1 cellular context compared by ENCODE assay signal in the genomic region with DNA sequence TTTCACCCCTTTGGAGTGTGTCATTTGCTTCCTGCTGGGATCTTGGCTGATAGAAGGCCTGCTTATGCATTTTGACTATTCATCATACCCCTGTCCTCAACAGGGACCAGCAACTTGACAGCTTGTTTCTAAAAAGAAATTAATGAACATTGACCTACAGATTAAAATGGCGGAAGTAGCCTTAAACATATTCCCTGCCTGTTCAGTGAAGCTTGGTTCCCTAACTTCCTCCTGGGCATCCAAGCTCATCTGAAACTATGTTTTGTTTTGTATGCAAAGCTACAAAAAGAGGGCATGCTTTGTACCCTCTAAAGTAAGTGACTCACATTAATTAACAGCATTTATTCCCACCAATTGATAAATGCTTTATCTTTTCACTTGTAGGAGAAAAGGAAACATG.
TF ChIP-seq lines count a peak whose summit lies in the region.

No MANE protein-coding gene starts in this region.

TF ChIP-seq in GM23338, 12 proteins besides CTCF, POLR2A, EP300 and RAD21 (continued from another document):
- TF ChIP-seq, protein P1, sequence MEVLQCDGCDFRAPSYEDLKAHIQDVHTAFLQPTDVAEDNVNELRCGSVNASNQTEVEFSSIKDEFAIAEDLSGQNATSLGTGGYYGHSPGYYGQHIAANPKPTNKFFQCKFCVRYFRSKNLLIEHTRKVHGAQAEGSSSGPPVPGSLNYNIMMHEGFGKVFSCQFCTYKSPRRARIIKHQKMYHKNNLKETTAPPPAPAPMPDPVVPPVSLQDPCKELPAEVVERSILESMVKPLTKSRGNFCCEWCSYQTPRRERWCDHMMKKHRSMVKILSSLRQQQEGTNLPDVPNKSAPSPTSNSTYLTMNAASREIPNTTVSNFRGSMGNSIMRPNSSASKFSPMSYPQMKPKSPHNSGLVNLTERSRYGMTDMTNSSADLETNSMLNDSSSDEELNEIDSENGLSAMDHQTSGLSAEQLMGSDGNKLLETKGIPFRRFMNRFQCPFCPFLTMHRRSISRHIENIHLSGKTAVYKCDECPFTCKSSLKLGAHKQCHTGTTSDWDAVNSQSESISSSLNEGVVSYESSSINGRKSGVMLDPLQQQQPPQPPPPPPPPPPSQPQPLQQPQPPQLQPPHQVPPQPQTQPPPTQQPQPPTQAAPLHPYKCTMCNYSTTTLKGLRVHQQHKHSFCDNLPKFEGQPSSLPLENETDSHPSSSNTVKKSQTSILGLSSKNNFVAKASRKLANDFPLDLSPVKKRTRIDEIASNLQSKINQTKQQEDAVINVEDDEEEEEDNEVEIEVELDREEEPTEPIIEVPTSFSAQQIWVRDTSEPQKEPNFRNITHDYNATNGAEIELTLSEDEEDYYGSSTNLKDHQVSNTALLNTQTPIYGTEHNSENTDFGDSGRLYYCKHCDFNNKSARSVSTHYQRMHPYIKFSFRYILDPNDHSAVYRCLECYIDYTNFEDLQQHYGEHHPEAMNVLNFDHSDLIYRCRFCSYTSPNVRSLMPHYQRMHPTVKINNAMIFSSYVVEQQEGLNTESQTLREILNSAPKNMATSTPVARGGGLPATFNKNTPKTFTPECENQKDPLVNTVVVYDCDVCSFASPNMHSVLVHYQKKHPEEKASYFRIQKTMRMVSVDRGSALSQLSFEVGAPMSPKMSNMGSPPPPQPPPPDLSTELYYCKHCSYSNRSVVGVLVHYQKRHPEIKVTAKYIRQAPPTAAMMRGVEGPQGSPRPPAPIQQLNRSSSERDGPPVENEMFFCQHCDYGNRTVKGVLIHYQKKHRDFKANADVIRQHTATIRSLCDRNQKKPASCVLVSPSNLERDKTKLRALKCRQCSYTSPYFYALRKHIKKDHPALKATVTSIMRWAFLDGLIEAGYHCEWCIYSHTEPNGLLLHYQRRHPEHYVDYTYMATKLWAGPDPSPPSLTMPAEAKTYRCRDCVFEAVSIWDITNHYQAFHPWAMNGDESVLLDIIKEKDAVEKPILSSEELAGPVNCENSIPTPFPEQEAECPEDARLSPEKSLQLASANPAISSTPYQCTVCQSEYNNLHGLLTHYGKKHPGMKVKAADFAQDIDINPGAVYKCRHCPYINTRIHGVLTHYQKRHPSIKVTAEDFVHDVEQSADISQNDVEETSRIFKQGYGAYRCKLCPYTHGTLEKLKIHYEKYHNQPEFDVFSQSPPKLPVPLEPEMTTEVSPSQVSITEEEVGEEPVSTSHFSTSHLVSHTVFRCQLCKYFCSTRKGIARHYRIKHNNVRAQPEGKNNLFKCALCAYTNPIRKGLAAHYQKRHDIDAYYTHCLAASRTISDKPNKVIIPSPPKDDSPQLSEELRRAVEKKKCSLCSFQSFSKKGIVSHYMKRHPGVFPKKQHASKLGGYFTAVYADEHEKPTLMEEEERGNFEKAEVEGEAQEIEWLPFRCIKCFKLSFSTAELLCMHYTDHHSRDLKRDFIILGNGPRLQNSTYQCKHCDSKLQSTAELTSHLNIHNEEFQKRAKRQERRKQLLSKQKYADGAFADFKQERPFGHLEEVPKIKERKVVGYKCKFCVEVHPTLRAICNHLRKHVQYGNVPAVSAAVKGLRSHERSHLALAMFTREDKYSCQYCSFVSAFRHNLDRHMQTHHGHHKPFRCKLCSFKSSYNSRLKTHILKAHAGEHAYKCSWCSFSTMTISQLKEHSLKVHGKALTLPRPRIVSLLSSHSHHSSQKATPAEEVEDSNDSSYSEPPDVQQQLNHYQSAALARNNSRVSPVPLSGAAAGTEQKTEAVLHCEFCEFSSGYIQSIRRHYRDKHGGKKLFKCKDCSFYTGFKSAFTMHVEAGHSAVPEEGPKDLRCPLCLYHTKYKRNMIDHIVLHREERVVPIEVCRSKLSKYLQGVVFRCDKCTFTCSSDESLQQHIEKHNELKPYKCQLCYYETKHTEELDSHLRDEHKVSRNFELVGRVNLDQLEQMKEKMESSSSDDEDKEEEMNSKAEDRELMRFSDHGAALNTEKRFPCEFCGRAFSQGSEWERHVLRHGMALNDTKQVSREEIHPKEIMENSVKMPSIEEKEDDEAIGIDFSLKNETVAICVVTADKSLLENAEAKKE (CRISPR knock-in tag; IDR thresholded peaks at IDR 0.05) = no peak
- TF ChIP-seq POLR2AphosphoS5 (IDR thresholded peaks at IDR 0.05; ENCODE audit: low read depth) (no peak), NANOG (IDR thresholded peaks at IDR 0.05; ENCODE audit: borderline replicate concordance) (no peak), CREB1 (CRISPR knock-in tag; IDR thresholded peaks at IDR 0.05; ENCODE audit: low read depth) (no peak), STAT1 (IDR thresholded peaks at IDR 0.05; ENCODE audit: unreplicated experiment) (no peak), ZNF114 (CRISPR knock-in tag; IDR thresholded peaks at IDR 0.05) (no peak), ZNF331 (CRISPR knock-in tag; IDR thresholded peaks at IDR 0.05; ENCODE audit: low read depth) (no peak), EZH2phosphoT487 (IDR thresholded peaks at IDR 0.05; ENCODE audit: unreplicated experiment) (no peak), ETS1 (IDR thresholded peaks at IDR 0.05) (no peak), REST (IDR thresholded peaks at IDR 0.05; ENCODE audit: unreplicated experiment) (no peak)
